ENCODE assay signal across 9 cellular contexts in the genomic region with DNA sequence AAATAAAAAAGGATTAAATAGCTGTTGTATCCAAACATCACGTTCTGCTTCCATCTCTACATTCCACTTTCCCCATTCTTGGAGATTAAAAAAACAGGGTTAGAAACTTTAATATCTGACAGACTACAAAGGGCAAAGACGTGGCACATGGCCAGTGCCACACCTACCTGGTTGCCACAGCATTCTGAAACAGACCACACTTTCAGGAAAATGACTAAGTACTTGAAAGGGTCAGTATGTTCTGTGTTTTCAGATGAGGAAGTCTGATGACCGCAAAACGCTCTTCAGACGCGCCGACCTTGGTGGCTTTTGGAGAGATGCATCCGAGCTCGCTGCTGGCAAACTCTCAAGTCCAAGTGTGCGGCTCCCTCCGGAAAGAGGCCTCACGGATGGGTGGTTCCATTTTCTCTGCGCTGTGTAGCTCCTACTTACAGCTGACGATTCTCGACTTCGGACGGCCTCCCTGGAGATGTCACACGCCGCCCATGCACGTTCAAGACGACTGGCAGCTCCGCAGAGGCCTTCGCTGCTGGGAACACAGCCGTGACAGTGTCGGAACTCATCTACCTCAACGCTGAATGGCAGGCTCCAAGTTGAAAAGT. TPM values are rescaled to one million over a fixed set of nuclear protein-coding genes. Genes with fewer than 3 reads are reported as not detected.
DNase-seq lines count a peak whose midpoint lies in the region; ATAC-seq and TF ChIP-seq lines count a peak whose summit lies in the region.
"Had no signal": no experiment of that assay in that cellular context is flagged by ENCODE, and none has a peak within 500 bp of the region (broad histone marks: within the 10 kb centered on the region; RNA-seq: fewer than 3 reads in every experiment).

No MANE protein-coding gene starts in this region.

- TF ChIP-seq CTCF in RWPE1 (conservative IDR thresholded peaks at IDR 0.05; ENCODE audit: low read depth) (no peak), spleen (IDR thresholded peaks at IDR 0.05 in 8 of 11, conservative IDR thresholded peaks at IDR 0.05 in 3 of 11) (no peak), WERI-Rb-1 (IDR thresholded peaks at IDR 0.05; ENCODE audit: low read depth, low read length) (no peak)

- TF ChIP-seq POLR2A in spleen (IDR thresholded peaks at IDR 0.05), result no peak

- POLR2A ChIA-PET in RWPE1 (lab: Yijun Ruan, JAX; ENCODE audit: low non-redundant PET), result no interaction called here

- 42 to 64% (median 52%) methylated on average over 25 to 26 of the region's 26 CpGs for WGBS in spleen, 5 donors

- CTCF ChIA-PET in RWPE1 (lab: Yijun Ruan, JAX), result interaction anchor here (0.8 kb wide), 1 partner anchor 14 kb away, joined by 3 read pairs; no protein-coding TSS in a partner anchor

- H3K27me3 ChIP-seq in spleen (replicated peaks in 1 of 7), result no peaks in the 10 kb centered on the region
- H3K27me3 ChIP-seq in WERI-Rb-1 (ENCODE audit: insufficient read depth, low read depth, severe bottlenecking), result no peaks in the 10 kb centered on the region

- peak; percentile 60 for ATAC-seq in GM21529 (IDR thresholded peaks at IDR 0.05; ENCODE audit: unreplicated experiment)
- ATAC-seq in GM18858 (IDR thresholded peaks at IDR 0.05; ENCODE audit: unreplicated experiment), result no peak

- H3K4me3 ChIP-seq in spleen (peak overlapping the region in 1 of 8 donors; percentile 25), WERI-Rb-1 (ENCODE audit: low read depth, low read length) (no peak overlapping the region)

- H3K9me3 ChIP-seq in spleen (no peaks in the 10 kb centered on the region), WERI-Rb-1 (ENCODE audit: severe bottlenecking) (no peaks in the 10 kb centered on the region)

- H3K27ac ChIP-seq in RWPE1, result peak overlapping the region; percentile 79
- H3K27ac ChIP-seq in spleen, result peak overlapping the region; percentile 13 to 83 (median 78)
- H3K27ac ChIP-seq in WERI-Rb-1, result no peak overlapping the region

- H3K4me1 ChIP-seq in spleen, result peaks cover 0 to 23% (median 19%) of the 10 kb centered on the region in 6 donors

- intact Hi-C loops in spleen (cut with DNase I; ENCODE audit: low total_unique reads), result no loop called here

- peak; percentile 76 for DNase-seq in RWPE1 (ENCODE audit: low spot score)
- peak; percentile 91 for DNase-seq in glomerular endothelial cell (ENCODE audit: extremely low read depth, low read depth, low spot score)
- peak; percentile 88 for DNase-seq in spleen
- DNase-seq in NCI-H774 (lab: John Stamatoyannopoulos, UW), result no peak
- no peak for DNase-seq in amniotic stem cell (lab: John Stamatoyannopoulos, UW)
- no peak for DNase-seq in WERI-Rb-1
- DNase-seq: stimulated activated CD4-positive, alpha-beta T cell treated with anti-CD3 and anti-CD28 coated beads, Interleukin-4, amount 100 ng/mL, for 1 hour had no signal

- H3K36me3 ChIP-seq in spleen (peaks cover 0 to 90% (median 57%) of the 10 kb centered on the region in 6 donors), WERI-Rb-1 (peaks cover 9% of the 10 kb centered on the region; the same call in 1 of the 2 replicates)

RNA-seq across cellular contexts. Expression of gene MAP1LC3B, which starts 15.5 kb away (rescaled TPM):
- total RNA-seq in glomerular endothelial cell (105 and 142 TPM in 2 replicates), spleen (10 to 100 TPM; 47.6 to 71.4 (median 61.7) TPM)
- polyA plus RNA-seq in spleen, result 10 to 100 TPM; 32.3 to 50.4 (median 46.5) TPM

RNA-seq across cellular contexts. Expression of gene FBXO31, which starts 24.0 kb away (rescaled TPM):
- total RNA-seq in glomerular endothelial cell (33.5 and 34.9 TPM in 2 replicates), spleen (10 to 100 TPM; 23.6 to 30.6 (median 27.2) TPM)
- polyA plus RNA-seq in spleen, result 10 to 100 TPM in 1 of 3 donors, 1 to 10 TPM in 2; 7.9 to 11.0 (median 9.7) TPM

Comparison
In these comparisons a context has a peak if more than half of its experiments do, and no peak if none do; other contexts are left out.
1. DNase-seq: peak in RWPE1 (single experiment), glomerular endothelial cell (single experiment) and spleen (single experiment); none in NCI-H774 (single experiment), amniotic stem cell (single experiment) and WERI-Rb-1 (single experiment).